8 cellular contexts compared by ENCODE assay signal in the genomic region with DNA sequence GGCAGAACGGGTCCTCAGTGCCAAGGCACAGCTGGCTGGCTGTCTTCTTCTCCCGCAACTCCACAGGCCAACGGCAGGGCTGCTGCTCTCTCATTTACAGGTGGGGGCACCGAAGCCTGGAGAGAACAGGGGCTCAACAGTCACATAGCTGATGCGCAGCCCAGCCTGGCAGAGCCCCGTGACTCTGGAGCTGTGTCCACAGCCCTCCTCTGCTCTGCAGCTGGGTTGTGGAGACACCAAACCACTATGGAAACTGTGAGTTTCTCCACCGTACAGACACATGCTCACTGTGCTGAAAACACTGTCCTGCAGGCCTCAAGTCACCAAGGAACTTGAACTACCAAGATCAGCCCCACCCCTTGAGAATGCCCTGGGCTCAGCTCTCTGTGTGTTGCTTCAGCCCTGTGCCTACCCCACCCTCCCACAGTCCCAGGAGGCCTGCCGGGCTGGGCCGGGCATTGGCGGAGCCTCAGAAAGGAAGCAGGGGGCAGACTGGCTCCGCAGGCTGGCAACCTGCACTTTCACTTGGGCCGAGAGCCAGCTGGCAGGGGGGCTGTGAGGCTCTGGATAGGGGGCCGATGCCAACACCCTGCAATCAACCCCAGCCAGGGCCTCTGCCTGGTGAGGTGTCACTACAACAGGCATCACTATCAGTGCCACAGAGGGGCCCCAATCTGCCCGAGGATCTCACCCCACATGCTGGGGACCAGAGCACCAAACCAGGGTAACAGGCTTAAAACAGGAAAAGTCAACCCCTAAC.
DNase-seq lines count a peak whose midpoint lies in the region; ATAC-seq, FAIRE-seq and TF ChIP-seq lines count a peak whose summit lies in the region.

No MANE protein-coding gene starts in this region.

- H3K9ac ChIP-seq in endothelial cell of umbilical vein (replicated peaks; ENCODE audit: extremely low read depth, insufficient read depth, low read length): no peak overlapping the region

- H3K4me2 ChIP-seq in endothelial cell of umbilical vein (ENCODE audit: insufficient read depth, low read length): no peak overlapping the region

- POLR2A ChIA-PET in HEK293 (lab: Yijun Ruan, JAX): interaction anchor here (1.4 kb wide), 1 partner anchor 13 kb away, joined by 3 read pairs; no protein-coding TSS in a partner anchor
- POLR2A ChIA-PET in endothelial cell of umbilical vein (lab: Charles Lee): no interaction called here

- H3K4me1 Mint-ChIP-seq in nephron: peaks cover 72% of the 10 kb centered on the region

- intact Hi-C loops in endothelial cell of umbilical vein (cut with micrococcal nuclease): no loop called here

- no peak overlapping the region for H2AFZ ChIP-seq in endothelial cell of umbilical vein (ENCODE audit: low read depth, low read length)

- no peaks in the 10 kb centered on the region for H3K9me1 ChIP-seq in endothelial cell of umbilical vein (replicated peaks; ENCODE audit: control insufficient read depth, extremely low read depth, insufficient read depth, low read length)

- H4K20me1 ChIP-seq in endothelial cell of umbilical vein (replicated peaks; ENCODE audit: control insufficient read depth, extremely low read depth, insufficient read depth, low read length): no peaks in the 10 kb centered on the region

- H3K9me3 ChIP-seq in HEK293 (ENCODE audit: control insufficient read depth, insufficient read depth, low read depth, low read length) (no peaks in the 10 kb centered on the region), RWPE2 (ENCODE audit: severe bottlenecking) (no peaks in the 10 kb centered on the region), endothelial cell of umbilical vein (replicated peaks; ENCODE audit: control insufficient read depth, insufficient read depth, low read length) (no peaks in the 10 kb centered on the region), HAP-1 (no peaks in the 10 kb centered on the region)

- BruUV-seq in endothelial cell of umbilical vein (replicated peaks; lab: Mats Ljungman, UMichigan): no TSS peak

- CTCF ChIA-PET in HEK293 (lab: Yijun Ruan, JAX) (no interaction called here), endothelial cell of umbilical vein (lab: Charles Lee) (interaction anchor here (0.8 to 1.5 kb wide), 5 partner anchors 12 to 59 kb away, joined by 3 to 13 read pairs (median 3); no protein-coding TSS in a partner anchor)

- peak overlapping the region in 2 of 3 experiments; percentile 38 to 62 for H3K27ac Mint-ChIP-seq in nephron

- peak overlapping the region in 1 of 3 experiments; percentile 8 for H3K4me3 Mint-ChIP-seq in nephron

- in situ Hi-C loops in HAP-1 (cut with MboI; ENCODE audit: low sequenced_read_pairs): no loop called here

- no peaks in the 10 kb centered on the region for H3K36me3 Mint-ChIP-seq in nephron (ENCODE audit: low read depth)

- no peaks in the 10 kb centered on the region for H3K9me3 Mint-ChIP-seq in nephron

- DNase-seq in EH (ENCODE audit: low read depth) (peak; percentile 25), RWPE2 (ENCODE audit: low spot score) (no peak), endothelial cell of umbilical vein (ENCODE audit: low read depth, low spot score) (peak; percentile 55), HAP-1 (ENCODE audit: low spot score in 2 of 2) (no peak)

- TF ChIP-seq CTCF in HEK293 (tag by site-specific recombination; IDR thresholded peaks at IDR 0.05) (no peak), RWPE2 (IDR thresholded peaks at IDR 0.05; ENCODE audit: poor library complexity, severe bottlenecking) (no peak), endothelial cell of umbilical vein (IDR thresholded peaks at IDR 0.05; ENCODE audit: extremely low read depth in 1 of 2, insufficient read depth in 1 of 2, low read depth in 1 of 2, low read length in 2 of 2) (no peak), nephron (IDR thresholded peaks at IDR 0.05; ENCODE audit: unreplicated experiment in 3 of 3) (no peak)

- dilution Hi-C loops in endothelial cell of umbilical vein (cut with MboI; ENCODE audit: extremely low pct_ligation_motif_present, low sequenced_read_pairs): no loop called here

- ATAC-seq in RWPE2 (ENCODE audit: low read depth): peak; percentile 74
- ATAC-seq in GM21528 (IDR thresholded peaks at IDR 0.05; ENCODE audit: low FRiP score, unreplicated experiment): no peak
- ATAC-seq in HG02973 (IDR thresholded peaks at IDR 0.05; ENCODE audit: unreplicated experiment): no peak

- no peaks in the 10 kb centered on the region for H3K27me3 Mint-ChIP-seq in nephron (ENCODE audit: low read depth)

- no peaks in the 10 kb centered on the region for H3K36me3 ChIP-seq in HEK293 (ENCODE audit: control insufficient read depth in 2 of 2, insufficient read depth in 1 of 2, low read length in 2 of 2)
- H3K36me3 ChIP-seq in RWPE2 (ENCODE audit: low read depth): no peaks in the 10 kb centered on the region
- H3K36me3 ChIP-seq in endothelial cell of umbilical vein (ENCODE audit: control insufficient read depth in 2 of 2, extremely low read depth in 1 of 2, insufficient read depth in 2 of 2, low read length in 2 of 2): no peaks in the 10 kb centered on the region
- no peaks in the 10 kb centered on the region for H3K36me3 ChIP-seq in HAP-1 (replicated peaks)

- H3K79me2 ChIP-seq in endothelial cell of umbilical vein (ENCODE audit: control insufficient read depth, insufficient read depth, low read length): no peaks in the 10 kb centered on the region

- H3K4me3 ChIP-seq in HEK293 (ENCODE audit: low read depth, low read length) (no peak overlapping the region), RWPE2 (ENCODE audit: severe bottlenecking) (no peak overlapping the region), endothelial cell of umbilical vein (replicated peaks in 1 of 3; ENCODE audit: insufficient read depth in 1 of 3, low read depth in 1 of 3, low read length in 3 of 3) (no peak overlapping the region), HAP-1 (no peak overlapping the region)

- no peak for FAIRE-seq in endothelial cell of umbilical vein (lab: Jason Lieb, UNC)

- H3K27me3 ChIP-seq in RWPE2 (ENCODE audit: insufficient read depth, poor library complexity, severe bottlenecking) (no peaks in the 10 kb centered on the region), endothelial cell of umbilical vein (ENCODE audit: control insufficient read depth in 2 of 2, insufficient read depth in 2 of 2, low read length in 2 of 2) (no peaks in the 10 kb centered on the region), HAP-1 (ENCODE audit: low read depth) (no peaks in the 10 kb centered on the region)

- TF ChIP-seq POLR2A in endothelial cell of umbilical vein (IDR thresholded peaks at IDR 0.05; ENCODE audit: low read depth, low read length): no peak

- no peak overlapping the region for H3K27ac ChIP-seq in HEK293 (ENCODE audit: extremely low read depth, low read depth, low read length)
- H3K27ac ChIP-seq in RWPE2 (ENCODE audit: poor library complexity, severe bottlenecking): no peak overlapping the region
- no peak overlapping the region for H3K27ac ChIP-seq in endothelial cell of umbilical vein (ENCODE audit: insufficient read depth, low read depth, low read length)

- no peaks in the 10 kb centered on the region for H3K4me1 ChIP-seq in HEK293 (ENCODE audit: control insufficient read depth, insufficient read depth, low read length)
- no peaks in the 10 kb centered on the region for H3K4me1 ChIP-seq in RWPE2 (ENCODE audit: insufficient read depth, poor library complexity, severe bottlenecking)
- peaks cover 15% of the 10 kb centered on the region for H3K4me1 ChIP-seq in endothelial cell of umbilical vein (ENCODE audit: control insufficient read depth, extremely low read depth, insufficient read depth, low read length)
- H3K4me1 ChIP-seq in HAP-1: peaks cover 10% of the 10 kb centered on the region

TF ChIP-seq in endothelial cell of umbilical vein, 7 proteins besides CTCF, POLR2A, EP300 and RAD21:
- TF ChIP-seq MYC (IDR thresholded peaks at IDR 0.05; ENCODE audit: low read depth, low read length) (no peak), EZH2 (IDR thresholded peaks at IDR 0.05; ENCODE audit: borderline replicate concordance, low read depth, low read length, severe bottlenecking) (no peak), POLR2AphosphoS5 (IDR thresholded peaks at IDR 0.05; ENCODE audit: insufficient read depth, low read depth, low read length) (no peak), JUN (IDR thresholded peaks at IDR 0.05; ENCODE audit: borderline replicate concordance, insufficient read depth, insufficient read length, low read depth) (no peak), FOS (IDR thresholded peaks at IDR 0.05; ENCODE audit: borderline replicate concordance, insufficient read depth, low read length) (no peak), GATA2 (IDR thresholded peaks at IDR 0.05; ENCODE audit: insufficient read depth, insufficient read length, low read depth, low read length) (no peak)
- TF ChIP-seq, protein P1, sequence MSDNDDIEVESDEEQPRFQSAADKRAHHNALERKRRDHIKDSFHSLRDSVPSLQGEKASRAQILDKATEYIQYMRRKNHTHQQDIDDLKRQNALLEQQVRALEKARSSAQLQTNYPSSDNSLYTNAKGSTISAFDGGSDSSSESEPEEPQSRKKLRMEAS (IDR thresholded peaks at IDR 0.05; ENCODE audit: insufficient read depth, insufficient read length): no peak

Comparison
In these comparisons a context has a peak if more than half of its experiments do, and no peak if none do; other contexts are left out.
1. DNase-seq: peak in EH (single experiment) and endothelial cell of umbilical vein (single experiment); none in RWPE2 (single experiment) and HAP-1 (0 of 2).